20 cellular contexts compared by ENCODE assay signal in the genomic region with DNA sequence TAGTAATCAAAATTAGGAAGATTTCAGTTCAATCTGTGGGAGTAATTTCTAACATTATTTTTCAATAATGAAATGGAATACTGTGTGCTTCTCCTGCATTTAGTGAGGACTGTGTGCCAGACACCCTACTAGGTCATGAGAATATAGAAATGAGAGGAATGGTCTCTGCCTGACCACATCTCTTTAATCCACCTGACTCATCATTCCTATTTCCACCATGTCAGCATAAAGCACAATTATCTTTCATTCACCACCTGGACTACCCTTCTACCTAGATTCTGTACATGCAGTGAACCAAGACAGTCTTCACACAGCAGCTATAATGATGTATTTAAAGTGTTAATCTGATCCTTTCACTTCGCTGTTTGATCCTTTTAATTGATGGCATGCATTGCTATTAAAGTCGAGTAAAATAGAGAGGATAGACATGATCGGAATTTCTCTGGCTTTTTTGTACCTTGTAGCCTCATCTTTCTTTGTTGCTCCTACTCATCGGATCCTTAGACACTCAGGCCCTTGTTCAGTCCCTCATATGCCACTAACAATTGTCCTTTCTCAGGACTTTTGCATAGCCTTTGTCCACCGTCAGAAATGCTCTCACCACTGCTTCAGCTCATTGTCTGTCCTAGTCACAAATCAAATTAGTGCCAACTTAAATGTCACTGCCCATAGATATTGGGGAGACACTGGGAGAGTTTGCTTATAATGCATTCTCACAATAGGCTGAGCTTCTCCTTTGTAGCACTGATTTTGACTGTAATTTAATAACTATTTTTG.
DNase-seq lines count a peak whose midpoint lies in the region; ATAC-seq and TF ChIP-seq lines count a peak whose summit lies in the region.
"Had no signal": no experiment of that assay in that cellular context is flagged by ENCODE, and none has a peak within 500 bp of the region (broad histone marks: within the 10 kb centered on the region; RNA-seq: fewer than 3 reads in every experiment).

No MANE protein-coding gene starts in this region.

- H3K4me1 Mint-ChIP-seq in GM23338: no peaks in the 10 kb centered on the region
- H3K4me1 Mint-ChIP-seq: CD4-positive, CD25-positive, alpha-beta regulatory T cell had no signal

- no peaks in the 10 kb centered on the region for H3K36me3 Mint-ChIP-seq in GM23338 (ENCODE audit: low read depth)
- H3K36me3 Mint-ChIP-seq: CD4-positive, CD25-positive, alpha-beta regulatory T cell had no signal

- no peaks in the 10 kb centered on the region for H3K27me3 ChIP-seq in GM23338 (ENCODE audit: insufficient read depth)

- DNase-seq in GM23338 (ENCODE audit: low spot score): no peak
- peak in 24 of 61 donors; percentile 10 to 73 (median 32) for DNase-seq in caudate nucleus (lab: John Stamatoyannopoulos, UW)
- DNase-seq in inferior parietal cortex (ENCODE audit: extremely low spot score): peak; percentile 68
- peak; percentile 85 for DNase-seq in putamen (ENCODE audit: low spot score)
- no peak for DNase-seq in SW480 (ENCODE audit: low spot score)
- DNase-seq: CD4-positive, CD25-positive, alpha-beta regulatory T cell; COR-L47; DMS79; MV-4-11; NCI-H1105 treated with DMSO at 0.1 percent for 48 hours; NCI-H1694; NCI-H2081; NCI-H2171; NCI-H345; NCI-H524; PC-3; SHP77 had no signal

- H3K4me2 ChIP-seq in GM23338: no peak overlapping the region

- peaks cover 9% of the 10 kb centered on the region for H3K9me2 ChIP-seq in GM23338 (ENCODE audit: insufficient read depth)

- H3K79me2 ChIP-seq in GM23338 (replicated peaks; ENCODE audit: insufficient read depth): no peaks in the 10 kb centered on the region

- ATAC-seq in GM23338 (no peak), HG02642 (IDR thresholded peaks at IDR 0.05; ENCODE audit: poor library complexity, unreplicated experiment) (no peak), GM21528 (IDR thresholded peaks at IDR 0.05; ENCODE audit: low FRiP score, unreplicated experiment) (no peak), HG02623 (IDR thresholded peaks at IDR 0.05; ENCODE audit: unreplicated experiment) (no peak)
- ATAC-seq: PC-3 had no signal

- no peaks in the 10 kb centered on the region for H3F3A ChIP-seq in GM23338 (replicated peaks; ENCODE audit: low read depth)

- TF ChIP-seq CTCF in GM23338 (conservative IDR thresholded peaks at IDR 0.05; ENCODE audit: low read depth in 2 of 2): no peak

- H3K36me3 ChIP-seq in GM23338 (ENCODE audit: insufficient read depth): no peaks in the 10 kb centered on the region

- no peak overlapping the region for H3K4me3 ChIP-seq in GM23338

- no peaks in the 10 kb centered on the region for H3K4me1 ChIP-seq in GM23338 (ENCODE audit: insufficient read depth)

- no peak overlapping the region for H3K4me3 Mint-ChIP-seq in GM23338
- H3K4me3 Mint-ChIP-seq: CD4-positive, CD25-positive, alpha-beta regulatory T cell had no signal

- H3K27me3 Mint-ChIP-seq in GM23338 (ENCODE audit: insufficient read depth, low read depth, poor library complexity): peaks cover 3% of the 10 kb centered on the region
- H3K27me3 Mint-ChIP-seq: CD4-positive, CD25-positive, alpha-beta regulatory T cell had no signal

- no peaks in the 10 kb centered on the region for H3K9me3 Mint-ChIP-seq in GM23338

- 0 out of 2 replicates have a peak overlapping the region, but pooled peaks have one; percentile 38 for H2AFZ ChIP-seq in GM23338

- H4K20me1 ChIP-seq in GM23338 (replicated peaks; ENCODE audit: insufficient read depth): no peaks in the 10 kb centered on the region

- no peak overlapping the region for H3K27ac Mint-ChIP-seq in GM23338
- H3K27ac Mint-ChIP-seq: CD4-positive, CD25-positive, alpha-beta regulatory T cell had no signal

- H3K27ac ChIP-seq in GM23338 (ENCODE audit: low read depth) (no peak overlapping the region), caudate nucleus (ENCODE audit: low read depth, low read length) (peak overlapping the region; percentile 75)

TF ChIP-seq in GM23338, 12 proteins besides CTCF, POLR2A, EP300 and RAD21:
- TF ChIP-seq CREB1 (CRISPR knock-in tag; IDR thresholded peaks at IDR 0.05; ENCODE audit: low read depth) (no peak), EZH2phosphoT487 (IDR thresholded peaks at IDR 0.05; ENCODE audit: unreplicated experiment) (no peak), ZNF331 (CRISPR knock-in tag; IDR thresholded peaks at IDR 0.05; ENCODE audit: low read depth) (no peak), POLR2AphosphoS5 (IDR thresholded peaks at IDR 0.05; ENCODE audit: low read depth) (no peak), JUNB (IDR thresholded peaks at IDR 0.05; ENCODE audit: unreplicated experiment) (no peak)
- TF ChIP-seq, protein P1, sequence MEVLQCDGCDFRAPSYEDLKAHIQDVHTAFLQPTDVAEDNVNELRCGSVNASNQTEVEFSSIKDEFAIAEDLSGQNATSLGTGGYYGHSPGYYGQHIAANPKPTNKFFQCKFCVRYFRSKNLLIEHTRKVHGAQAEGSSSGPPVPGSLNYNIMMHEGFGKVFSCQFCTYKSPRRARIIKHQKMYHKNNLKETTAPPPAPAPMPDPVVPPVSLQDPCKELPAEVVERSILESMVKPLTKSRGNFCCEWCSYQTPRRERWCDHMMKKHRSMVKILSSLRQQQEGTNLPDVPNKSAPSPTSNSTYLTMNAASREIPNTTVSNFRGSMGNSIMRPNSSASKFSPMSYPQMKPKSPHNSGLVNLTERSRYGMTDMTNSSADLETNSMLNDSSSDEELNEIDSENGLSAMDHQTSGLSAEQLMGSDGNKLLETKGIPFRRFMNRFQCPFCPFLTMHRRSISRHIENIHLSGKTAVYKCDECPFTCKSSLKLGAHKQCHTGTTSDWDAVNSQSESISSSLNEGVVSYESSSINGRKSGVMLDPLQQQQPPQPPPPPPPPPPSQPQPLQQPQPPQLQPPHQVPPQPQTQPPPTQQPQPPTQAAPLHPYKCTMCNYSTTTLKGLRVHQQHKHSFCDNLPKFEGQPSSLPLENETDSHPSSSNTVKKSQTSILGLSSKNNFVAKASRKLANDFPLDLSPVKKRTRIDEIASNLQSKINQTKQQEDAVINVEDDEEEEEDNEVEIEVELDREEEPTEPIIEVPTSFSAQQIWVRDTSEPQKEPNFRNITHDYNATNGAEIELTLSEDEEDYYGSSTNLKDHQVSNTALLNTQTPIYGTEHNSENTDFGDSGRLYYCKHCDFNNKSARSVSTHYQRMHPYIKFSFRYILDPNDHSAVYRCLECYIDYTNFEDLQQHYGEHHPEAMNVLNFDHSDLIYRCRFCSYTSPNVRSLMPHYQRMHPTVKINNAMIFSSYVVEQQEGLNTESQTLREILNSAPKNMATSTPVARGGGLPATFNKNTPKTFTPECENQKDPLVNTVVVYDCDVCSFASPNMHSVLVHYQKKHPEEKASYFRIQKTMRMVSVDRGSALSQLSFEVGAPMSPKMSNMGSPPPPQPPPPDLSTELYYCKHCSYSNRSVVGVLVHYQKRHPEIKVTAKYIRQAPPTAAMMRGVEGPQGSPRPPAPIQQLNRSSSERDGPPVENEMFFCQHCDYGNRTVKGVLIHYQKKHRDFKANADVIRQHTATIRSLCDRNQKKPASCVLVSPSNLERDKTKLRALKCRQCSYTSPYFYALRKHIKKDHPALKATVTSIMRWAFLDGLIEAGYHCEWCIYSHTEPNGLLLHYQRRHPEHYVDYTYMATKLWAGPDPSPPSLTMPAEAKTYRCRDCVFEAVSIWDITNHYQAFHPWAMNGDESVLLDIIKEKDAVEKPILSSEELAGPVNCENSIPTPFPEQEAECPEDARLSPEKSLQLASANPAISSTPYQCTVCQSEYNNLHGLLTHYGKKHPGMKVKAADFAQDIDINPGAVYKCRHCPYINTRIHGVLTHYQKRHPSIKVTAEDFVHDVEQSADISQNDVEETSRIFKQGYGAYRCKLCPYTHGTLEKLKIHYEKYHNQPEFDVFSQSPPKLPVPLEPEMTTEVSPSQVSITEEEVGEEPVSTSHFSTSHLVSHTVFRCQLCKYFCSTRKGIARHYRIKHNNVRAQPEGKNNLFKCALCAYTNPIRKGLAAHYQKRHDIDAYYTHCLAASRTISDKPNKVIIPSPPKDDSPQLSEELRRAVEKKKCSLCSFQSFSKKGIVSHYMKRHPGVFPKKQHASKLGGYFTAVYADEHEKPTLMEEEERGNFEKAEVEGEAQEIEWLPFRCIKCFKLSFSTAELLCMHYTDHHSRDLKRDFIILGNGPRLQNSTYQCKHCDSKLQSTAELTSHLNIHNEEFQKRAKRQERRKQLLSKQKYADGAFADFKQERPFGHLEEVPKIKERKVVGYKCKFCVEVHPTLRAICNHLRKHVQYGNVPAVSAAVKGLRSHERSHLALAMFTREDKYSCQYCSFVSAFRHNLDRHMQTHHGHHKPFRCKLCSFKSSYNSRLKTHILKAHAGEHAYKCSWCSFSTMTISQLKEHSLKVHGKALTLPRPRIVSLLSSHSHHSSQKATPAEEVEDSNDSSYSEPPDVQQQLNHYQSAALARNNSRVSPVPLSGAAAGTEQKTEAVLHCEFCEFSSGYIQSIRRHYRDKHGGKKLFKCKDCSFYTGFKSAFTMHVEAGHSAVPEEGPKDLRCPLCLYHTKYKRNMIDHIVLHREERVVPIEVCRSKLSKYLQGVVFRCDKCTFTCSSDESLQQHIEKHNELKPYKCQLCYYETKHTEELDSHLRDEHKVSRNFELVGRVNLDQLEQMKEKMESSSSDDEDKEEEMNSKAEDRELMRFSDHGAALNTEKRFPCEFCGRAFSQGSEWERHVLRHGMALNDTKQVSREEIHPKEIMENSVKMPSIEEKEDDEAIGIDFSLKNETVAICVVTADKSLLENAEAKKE (CRISPR knock-in tag; IDR thresholded peaks at IDR 0.05): no peak

Comparison
In these comparisons a context has a peak if more than half of its experiments do, and no peak if none do; other contexts are left out.
1. DNase-seq: peak in inferior parietal cortex (single experiment) and putamen (single experiment); none in GM23338 (single experiment) and SW480 (single experiment).